In genomic region chr17:75752405-75753192, GRCh38 we compare ENCODE assay signal across 1 cellular context.
A peak's percentile ranks its signal among the peaks of the same experiment; 100 is the strongest.
TF ChIP-seq lines count a peak whose summit lies in the region.

No MANE protein-coding gene starts in this region.

TF ChIP-seq in GM12878, 131 proteins besides CTCF, POLR2A, EP300 and RAD21:
- TF ChIP-seq SMC3 (IDR thresholded peaks at IDR 0.05; ENCODE audit: borderline replicate concordance, low read length): 0 out of 2 replicates have a peak, but pooled peaks have one; percentile 11
- no peak for TF ChIP-seq HSF1 (IDR thresholded peaks at IDR 0.05; ENCODE audit: low read depth, low read length)
